14 cellular contexts compared by ENCODE assay signal in genomic region chr1:246417152-246417812, GRCh38.
DNase-seq lines count a peak whose midpoint lies in the region; ATAC-seq, FAIRE-seq and TF ChIP-seq lines count a peak whose summit lies in the region.
"Had no signal": no experiment of that assay in that cellular context is flagged by ENCODE, and none has a peak within 500 bp of the region (broad histone marks: within the 10 kb centered on the region; RNA-seq: fewer than 3 reads in every experiment).

No MANE protein-coding gene starts in this region.

- H3K36me3 Mint-ChIP-seq in stimulated activated naive B cell treated with anti-CD40 and anti-IgM and Interleukin-4, amounts not matched to agents 10 μg/mL and 1 μg/mL and 100 μg/mL, for 72 hours: peaks cover 6 to 27% of the 10 kb centered on the region in 2 donors

- no peak overlapping the region for H3K4me3 Mint-ChIP-seq in stimulated activated naive B cell treated with anti-CD40 and anti-IgM and Interleukin-4, amounts not matched to agents 10 μg/mL and 1 μg/mL and 100 μg/mL, for 72 hours
- H3K4me3 Mint-ChIP-seq: neural progenitor cell, T-helper 17 cell had no signal

- no peak for TF ChIP-seq EP300 in H1 (IDR thresholded peaks at IDR 0.05; ENCODE audit: borderline replicate concordance in 1 of 2, low read depth in 2 of 2, low read length in 2 of 2)

- no peaks in the 10 kb centered on the region; the same call in 1 of the 2 replicates for H3K79me1 ChIP-seq in H1 (ENCODE audit: low read depth, low read length)

- DNase-seq in stimulated activated CD4-positive, alpha-beta T cell treated with anti-CD3 and anti-CD28 coated beads, Interleukin-15, amount 100 ng/mL, for 24 hours: peak; percentile 8
- DNase-seq in stimulated activated CD4-positive, alpha-beta T cell treated with anti-CD3 and anti-CD28 coated beads, Interleukin-4, amount 100 ng/mL, for 24 hours: no peak
- DNase-seq in NB4 (ENCODE audit: low read depth): peak; percentile 51
- DNase-seq in H1 (ENCODE audit: low read depth in 1 of 2, low spot score in 2 of 2): no peak
- no peak for DNase-seq in stimulated activated naive B cell treated with anti-CD40 and anti-IgM and Interleukin-4, amounts not matched to agents 10 μg/mL and 1 μg/mL and 100 μg/mL, for 72 hours
- DNase-seq in activated CD8-positive, alpha-beta memory T cell treated with anti-CD3 and anti-CD28 coated beads, Interleukin-2, amount 50 U/mL, for 48 hours: no peak
- DNase-seq in testis: no peak
- no peak for DNase-seq in GM13977 (ENCODE audit: low spot score)
- DNase-seq: dorsolateral prefrontal cortex, NCI-H2081 treated with DMSO at 0.1 percent for 48 hours, T-helper 17 cell had no signal

- H3K9ac ChIP-seq in H1 (replicated peaks in 1 of 4; ENCODE audit: extremely low read depth in 1 of 4, low read depth in 3 of 4, low read length in 3 of 4): no peak overlapping the region
- H3K9ac ChIP-seq: neural progenitor cell had no signal

- no peaks in the 10 kb centered on the region for H3K27me3 ChIP-seq in H1 (replicated peaks in 1 of 4; ENCODE audit: control insufficient read depth in 3 of 4, extremely low read depth in 1 of 4, insufficient read depth in 3 of 4, low read length in 3 of 4)
- H3K27me3 ChIP-seq in testis: no peaks in the 10 kb centered on the region
- H3K27me3 ChIP-seq: dorsolateral prefrontal cortex, neural progenitor cell had no signal

- H3K4ac ChIP-seq in H1 (replicated peaks; ENCODE audit: insufficient read length, low read depth, low read length): no peak overlapping the region

- H3K4me1 Mint-ChIP-seq in stimulated activated naive B cell treated with anti-CD40 and anti-IgM and Interleukin-4, amounts not matched to agents 10 μg/mL and 1 μg/mL and 100 μg/mL, for 72 hours: peaks cover 11 to 31% of the 10 kb centered on the region in 2 donors
- H3K4me1 Mint-ChIP-seq: neural progenitor cell, T-helper 17 cell had no signal

- H2AFZ ChIP-seq in H1 (ENCODE audit: low read length): no peak overlapping the region
- H2AFZ ChIP-seq: neural progenitor cell had no signal

- H4K91ac ChIP-seq in H1 (replicated peaks; ENCODE audit: insufficient read length, low read length): no peak overlapping the region

- H2BK20ac ChIP-seq in H1 (ENCODE audit: low read length): no peak overlapping the region

- no peaks in the 10 kb centered on the region for H3K36me3 ChIP-seq in H1 (ENCODE audit: control insufficient read depth in 2 of 4, insufficient read depth in 4 of 4, low read length in 3 of 4)
- H3K36me3 ChIP-seq in testis (ENCODE audit: low read depth, missing control alignments): no peaks in the 10 kb centered on the region
- H3K36me3 ChIP-seq: HAP-1, neural progenitor cell had no signal

- no peak overlapping the region for H3K14ac ChIP-seq in H1 (ENCODE audit: insufficient read length)

- TF ChIP-seq RAD21 in H1 (IDR thresholded peaks at IDR 0.05 in 1 of 2, conservative IDR thresholded peaks at IDR 0.05 in 1 of 2; ENCODE audit: low read depth in 2 of 2, low read length in 2 of 2): no peak

- H4K20me1 ChIP-seq in H1 (replicated peaks in 1 of 2; ENCODE audit: control insufficient read depth in 1 of 2, insufficient read depth in 2 of 2, low read length in 2 of 2): no peaks in the 10 kb centered on the region

- peaks cover 3 to 11% of the 10 kb centered on the region in 2 experiments; a peak in 2 of 4 replicates for H3K9me3 ChIP-seq in H1 (ENCODE audit: insufficient read depth in 2 of 2, low read depth in 1 of 2, low read length in 1 of 2)
- H3K9me3 ChIP-seq in testis: no peaks in the 10 kb centered on the region
- H3K9me3 ChIP-seq: HAP-1 had no signal

- in situ Hi-C loops in GM13977 (cut with MboI; ENCODE audit: low pct_unique_long_range_greater_than_20kb, low sequenced_read_pairs, unreplicated experiment): no loop called here

- no peaks in the 10 kb centered on the region for H3K23me2 ChIP-seq in H1 (ENCODE audit: low read depth, low read length)

- no peak for FAIRE-seq in H1 (lab: Jason Lieb, UNC)

- TF ChIP-seq POLR2A in NB4 (IDR thresholded peaks at IDR 0.05; ENCODE audit: extremely low read depth, insufficient read length) (no peak), H1 (IDR thresholded peaks at IDR 0.05; ENCODE audit: control extremely low read depth in 1 of 2, low read depth in 2 of 2, low read length in 2 of 2) (no peak), testis (IDR thresholded peaks at IDR 0.05) (no peak)

- no peak for TF ChIP-seq CTCF in NB4 (IDR thresholded peaks at IDR 0.05; ENCODE audit: low read depth, low read length)
- TF ChIP-seq CTCF in H1 (IDR thresholded peaks at IDR 0.05; ENCODE audit: control extremely low read depth in 1 of 3, insufficient read depth in 1 of 3, low read depth in 1 of 3, low read length in 3 of 3): no peak
- no peak for TF ChIP-seq CTCF in testis (IDR thresholded peaks at IDR 0.05)
- no peak for TF ChIP-seq CTCF in GM13977 (IDR thresholded peaks at IDR 0.05; ENCODE audit: extremely low read depth, insufficient read depth, missing control alignments)

- H4K5ac ChIP-seq in H1 (ENCODE audit: insufficient read length, low read depth, low read length): no peak overlapping the region

- H3K4me3 ChIP-seq in NB4 (ENCODE audit: low read depth, low read length) (no peak overlapping the region), H1 (ENCODE audit: extremely low read depth in 1 of 4, insufficient read depth in 2 of 4, low read depth in 3 of 4, low read length in 4 of 4) (no peak overlapping the region), testis (no peak overlapping the region)
- H3K4me3 ChIP-seq: HAP-1, neural progenitor cell had no signal

- H3K27ac ChIP-seq in H1 (ENCODE audit: low read depth, low read length) (no peak overlapping the region), testis (no peak overlapping the region)
- H3K27ac ChIP-seq: neural progenitor cell had no signal

- H3K27ac Mint-ChIP-seq in stimulated activated naive B cell treated with anti-CD40 and anti-IgM and Interleukin-4, amounts not matched to agents 10 μg/mL and 1 μg/mL and 100 μg/mL, for 72 hours: peak overlapping the region; percentile 2
- H3K27ac Mint-ChIP-seq: activated naive CD4-positive, alpha-beta T cell treated with anti-CD3 and anti-CD28 coated beads, Interleukin-2, amount 50 U/mL, for 72 hours; neural progenitor cell; T-helper 17 cell had no signal

- H2BK15ac ChIP-seq in H1 (ENCODE audit: low read length): no peak overlapping the region

- H3K56ac ChIP-seq in H1 (replicated peaks; ENCODE audit: insufficient read length, low read depth, low read length): no peak overlapping the region

- 78% methylated on average over 4 of the region's 4 CpGs; no CpG with 5 or more reads in 1 of the 2 experiments for WGBS in H1 (ENCODE audit: extremely low coverage in 1 of 2, insufficient coverage in 1 of 2, insufficient read length in 1 of 2, insufficient replicate concordance in 2 of 2, low coverage in 1 of 2, low lambda C conversion rate in 2 of 2, missing lambda C conversion rate in 1 of 2), 2 experiments
- 66 to 69% methylated on average over 4 of the region's 4 CpGs for WGBS in testis, 2 donors

- H2AK5ac ChIP-seq in H1 (ENCODE audit: low read depth, low read length): 0 out of 2 replicates have a peak overlapping the region, but pooled peaks have one; percentile 34

- no peak overlapping the region for H3K4me2 ChIP-seq in H1 (ENCODE audit: insufficient read depth in 1 of 2, low read depth in 2 of 2, low read length in 2 of 2)
- H3K4me2 ChIP-seq: neural progenitor cell had no signal

- no peak overlapping the region for H4K8ac ChIP-seq in H1 (ENCODE audit: extremely low read depth, insufficient read depth, low read length)

- 0 out of 7 replicates have a peak, but pooled peaks cover 0 to 2% (median 0%) of the 10 kb centered on the region in 4 experiments for H3K4me1 ChIP-seq in H1 (replicated peaks in 1 of 4; ENCODE audit: control insufficient read depth in 3 of 4, insufficient read depth in 4 of 4, low read length in 3 of 4)
- no peaks in the 10 kb centered on the region for H3K4me1 ChIP-seq in testis
- H3K4me1 ChIP-seq: HAP-1, neural progenitor cell had no signal

- CTCF ChIA-PET in H1 (lab: Charles Lee; ENCODE audit: partially characterized antibody): interaction anchor here (0.6 to 1.2 kb wide), 4 partner anchors 9 to 754 kb away, joined by 3 to 5 read pairs (median 4); no protein-coding TSS in a partner anchor

- no peaks in the 10 kb centered on the region for H3K79me2 ChIP-seq in H1 (ENCODE audit: control insufficient read depth in 1 of 2, insufficient read depth in 2 of 2, low read length in 2 of 2)

- peak; percentile 18 to 45 for ATAC-seq in stimulated activated naive B cell treated with anti-CD40 and anti-IgM and Interleukin-4, amounts not matched to agents 10 μg/mL and 1 μg/mL and 100 μg/mL, for 72 hours (replicated peaks)
- ATAC-seq: T-helper 17 cell had no signal

- H2BK12ac ChIP-seq in H1 (ENCODE audit: low read depth, low read length): no peak overlapping the region

- H2BK120ac ChIP-seq in H1 (replicated peaks; ENCODE audit: low read depth, low read length): no peak overlapping the region

- no peak overlapping the region for H3K23ac ChIP-seq in H1 (ENCODE audit: insufficient read length)

- H3K18ac ChIP-seq in H1 (ENCODE audit: extremely low read depth, low read length): no peak overlapping the region

- H3K27me3 Mint-ChIP-seq in stimulated activated naive B cell treated with anti-CD40 and anti-IgM and Interleukin-4, amounts not matched to agents 10 μg/mL and 1 μg/mL and 100 μg/mL, for 72 hours: no peaks in the 10 kb centered on the region
- H3K27me3 Mint-ChIP-seq: T-helper 17 cell had no signal

- intact Hi-C loops in testis (cut with DNase I; ENCODE audit: low total_unique reads): no loop called here

- H3K9me3 Mint-ChIP-seq in stimulated activated naive B cell treated with anti-CD40 and anti-IgM and Interleukin-4, amounts not matched to agents 10 μg/mL and 1 μg/mL and 100 μg/mL, for 72 hours: peaks cover 4 to 9% of the 10 kb centered on the region in 2 donors

- H2BK5ac ChIP-seq in H1 (ENCODE audit: low read depth, low read length): no peak overlapping the region

- POLR2A ChIA-PET in H1 (lab: Charles Lee; ENCODE audit: partially characterized antibody): no interaction called here

TF ChIP-seq in H1, 55 proteins besides CTCF, POLR2A, EP300 and RAD21 (continues in another document):
- TF ChIP-seq ZNF274 (IDR thresholded peaks at IDR 0.05; ENCODE audit: borderline replicate concordance, extremely low read depth, low read length) (no peak), SAP30 (IDR thresholded peaks at IDR 0.05; ENCODE audit: insufficient read depth, insufficient replicate concordance, low read length) (no peak), RFX5 (IDR thresholded peaks at IDR 0.05; ENCODE audit: borderline replicate concordance, low read depth, low read length) (no peak), CHD1 (IDR thresholded peaks at IDR 0.05; ENCODE audit: low read depth, low read length) (no peak), ASH2L (IDR thresholded peaks at IDR 0.05; ENCODE audit: low read length) (no peak), CHD2 (IDR thresholded peaks at IDR 0.05; ENCODE audit: low read length) (no peak)

Comparison
In these comparisons a context has a peak if more than half of its experiments do, and no peak if none do; other contexts are left out.
1. DNase-seq: peak in stimulated activated CD4-positive, alpha-beta T cell treated with anti-CD3 and anti-CD28 coated beads, Interleukin-15, amount 100 ng/mL, for 24 hours (single experiment) and NB4 (single experiment); none in stimulated activated CD4-positive, alpha-beta T cell treated with anti-CD3 and anti-CD28 coated beads, Interleukin-4, amount 100 ng/mL, for 24 hours (single experiment), H1 (0 of 2), stimulated activated naive B cell treated with anti-CD40 and anti-IgM and Interleukin-4, amounts not matched to agents 10 μg/mL and 1 μg/mL and 100 μg/mL, for 72 hours (single experiment), activated CD8-positive, alpha-beta memory T cell treated with anti-CD3 and anti-CD28 coated beads, Interleukin-2, amount 50 U/mL, for 48 hours (single experiment), testis (single experiment) and GM13977 (single experiment).